In the genomic region with DNA sequence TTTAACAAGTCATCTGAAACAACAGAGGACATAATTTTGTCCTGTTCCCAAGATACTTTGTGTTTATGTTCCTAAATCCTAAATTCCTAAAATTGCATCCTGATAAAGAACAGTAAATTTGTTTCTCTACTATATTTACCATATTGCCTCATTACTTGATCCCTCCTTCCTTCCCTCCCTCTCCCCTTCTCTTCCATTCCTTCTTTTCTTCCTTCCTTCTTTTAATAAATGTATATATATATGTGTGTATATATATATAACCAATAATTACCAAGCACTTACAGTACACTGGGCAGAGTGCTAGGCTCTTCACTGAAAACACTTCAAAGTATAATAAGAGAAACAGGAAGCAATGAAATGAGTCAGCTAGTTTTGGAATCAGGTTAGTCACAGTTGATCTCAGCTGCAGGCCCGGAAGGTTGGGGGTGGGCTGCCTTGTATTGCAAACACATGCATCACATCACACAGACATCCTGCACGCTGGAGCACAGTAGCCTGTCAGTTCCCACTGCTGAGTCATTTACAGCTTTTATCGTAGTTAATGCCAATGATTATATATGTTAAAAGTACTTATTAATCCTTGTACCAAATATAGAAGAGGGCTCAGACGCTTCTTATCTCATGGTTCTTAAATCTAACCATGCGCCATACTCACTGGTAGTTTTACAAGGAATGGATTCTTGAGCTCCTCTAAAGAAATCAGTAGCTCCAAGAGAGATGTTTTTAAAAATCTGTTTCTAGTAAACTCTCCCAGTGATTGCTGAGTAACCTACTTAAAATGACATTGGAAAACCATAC, we compare ENCODE assay signal across 9 cellular contexts.
DNase-seq lines count a peak whose midpoint lies in the region; ATAC-seq, FAIRE-seq and TF ChIP-seq lines count a peak whose summit lies in the region.
"Had no signal": no experiment of that assay in that cellular context is flagged by ENCODE, and none has a peak within 500 bp of the region (broad histone marks: within the 10 kb centered on the region; RNA-seq: fewer than 3 reads in every experiment).

No MANE protein-coding gene starts in this region.

- no peak overlapping the region for H3K27ac ChIP-seq in Panc1 (ENCODE audit: low read length)

- TF ChIP-seq CTCF in Panc1 (IDR thresholded peaks at IDR 0.05): no peak

- no peak overlapping the region for H3K4me3 ChIP-seq in Panc1 (ENCODE audit: low read depth in 2 of 2, low read length in 2 of 2)
- H3K4me3 ChIP-seq: heart right ventricle had no signal

- H3K36me3 ChIP-seq in Panc1 (ENCODE audit: control insufficient read depth, insufficient read depth, low read length): no peaks in the 10 kb centered on the region
- H3K36me3 ChIP-seq: heart right ventricle had no signal

- H3K9me3 ChIP-seq in Panc1 (ENCODE audit: control insufficient read depth, insufficient read depth, low read depth, low read length): no peaks in the 10 kb centered on the region
- H3K9me3 ChIP-seq: heart right ventricle had no signal

- ATAC-seq in GM21515 (IDR thresholded peaks at IDR 0.05; ENCODE audit: unreplicated experiment) (peak; percentile 92), Panc1 (peak; percentile 98)

- intact Hi-C loops in Panc1 (cut with micrococcal nuclease; ENCODE audit: unreplicated experiment): no loop called here

- DNase-seq in GF-D8 (lab: John Stamatoyannopoulos, UW): peak; percentile 75
- DNase-seq in HT-29 (ENCODE audit: low spot score): peak; percentile 82
- peak; percentile 94 for DNase-seq in Panc1 (ENCODE audit: low read depth, low spot score)
- DNase-seq in activated effector memory CD4-positive, alpha-beta T cell treated with anti-CD3 and anti-CD28 coated beads, Interleukin-2, amount 50 U/mL, for 16 hours: peak; percentile 87
- DNase-seq in stimulated activated CD8-positive, alpha-beta memory T cell treated with anti-CD3 and anti-CD28 coated beads, Interleukin-7, amount 100 ng/mL, for 24 hours (ENCODE audit: low read depth): peak; percentile 21
- no peak for DNase-seq in NCI-H128 (lab: John Stamatoyannopoulos, UW; ENCODE audit: unreplicated experiment)
- DNase-seq: heart right ventricle had no signal

- BruUV-seq in Panc1 (replicated peaks; lab: Mats Ljungman, UMichigan): no TSS peak

- H3K4me1 ChIP-seq in Panc1 (ENCODE audit: control insufficient read depth, insufficient read depth, low read length): no peaks in the 10 kb centered on the region; the same call in 1 of the 2 replicates

- CTCF ChIA-PET in Panc1 (lab: Charles Lee): no interaction called here

- in situ Hi-C loops in Panc1 (cut with HindIII; ENCODE audit: low pct_unique_long_range_greater_than_20kb, low sequenced_read_pairs): no loop called here

- H3K27me3 ChIP-seq in Panc1 (ENCODE audit: control insufficient read depth, insufficient read depth, low read length): no peaks in the 10 kb centered on the region
- H3K27me3 ChIP-seq: heart right ventricle had no signal

- POLR2A ChIA-PET in Panc1 (lab: Charles Lee): no interaction called here

- peak; percentile 61 for FAIRE-seq in islet of Langerhans (lab: Jason Lieb, UNC)
